In genomic region chr1:149884433-149885363, GRCh38 we compare ENCODE assay signal across 8 cellular contexts. TPM values are rescaled to one million over a fixed set of nuclear protein-coding genes. Genes with fewer than 3 reads are reported as not detected.
DNase-seq lines count a peak whose midpoint lies in the region; ATAC-seq and TF ChIP-seq lines count a peak whose summit lies in the region.

No MANE protein-coding gene starts in this region.

- intact Hi-C loops in tibial artery (cut with DNase I; ENCODE audit: low total_unique reads) = no loop called here

- DNase-seq in A172 (ENCODE audit: low spot score) (peak; percentile 71), NCI-H2196 (lab: John Stamatoyannopoulos, UW; ENCODE audit: unreplicated experiment) (peak; percentile 33), kidney epithelial cell (ENCODE audit: low read depth) (no peak), tibial artery (no peak)
- DNase-seq in activated CD8-positive, alpha-beta T cell treated with anti-CD3 and anti-CD28 coated beads, Interleukin-2, amount 10 ng/mL, durations not matched to agents 7 days and 5 days = peak; percentile 67

- ATAC-seq in activated CD8-positive, alpha-beta T cell treated with anti-CD3 and anti-CD28 coated beads, Interleukin-2, amount 10 ng/mL, durations not matched to agents 7 days and 5 days = no peak
- ATAC-seq in GM21381 (IDR thresholded peaks at IDR 0.05; ENCODE audit: unreplicated experiment) (no peak), HG03045 (IDR thresholded peaks at IDR 0.05; ENCODE audit: unreplicated experiment) (no peak)

- no peaks in the 10 kb centered on the region for H3K36me3 Mint-ChIP-seq in activated CD8-positive, alpha-beta T cell treated with anti-CD3 and anti-CD28 coated beads, Interleukin-2, amount 10 ng/mL, durations not matched to agents 7 days and 5 days (ENCODE audit: low read depth)

- no peaks in the 10 kb centered on the region for H3K9me3 ChIP-seq in ES-I3 (ENCODE audit: control insufficient read depth, insufficient read depth, low read length)
- no peaks in the 10 kb centered on the region for H3K9me3 ChIP-seq in tibial artery

- POLR2A ChIA-PET in activated CD8-positive, alpha-beta T cell treated with anti-CD3 and anti-CD28 coated beads, Interleukin-2, amount 10 ng/mL, durations not matched to agents 7 days and 5 days (lab: Charles Lee) = interaction anchor here (0.6 to 7.3 kb wide), 13 partner anchors 7 to 267 kb away, joined by 3 to 310 read pairs (median 23); partner anchors contain the start of genes BOLA1, OTUD7B, PLEKHO1 and SF3B4

- H3K4me1 ChIP-seq in ES-I3 (ENCODE audit: insufficient read depth, low read length) = 0 out of 2 replicates have a peak, but pooled peaks cover 7% of the 10 kb centered on the region
- H3K4me1 ChIP-seq in tibial artery = peaks cover 0 to 25% (median 19%) of the 10 kb centered on the region in 4 donors

- peaks cover 23% of the 10 kb centered on the region for H3K4me1 Mint-ChIP-seq in activated CD8-positive, alpha-beta T cell treated with anti-CD3 and anti-CD28 coated beads, Interleukin-2, amount 10 ng/mL, durations not matched to agents 7 days and 5 days (ENCODE audit: low read depth)

- no peak overlapping the region for H3K27ac Mint-ChIP-seq in activated CD8-positive, alpha-beta T cell treated with anti-CD3 and anti-CD28 coated beads, Interleukin-2, amount 10 ng/mL, durations not matched to agents 7 days and 5 days

- no peak for TF ChIP-seq CTCF in kidney epithelial cell (IDR thresholded peaks at IDR 0.05; ENCODE audit: insufficient read depth, low read length, poor library complexity, severe bottlenecking)
- no peak for TF ChIP-seq CTCF in tibial artery (IDR thresholded peaks at IDR 0.05)

- peak overlapping the region; percentile 99 to 100 for H3K27ac ChIP-seq in tibial artery

- H3K36me3 ChIP-seq in ES-I3 (ENCODE audit: insufficient read depth, low read length) (no peaks in the 10 kb centered on the region), kidney epithelial cell (ENCODE audit: control insufficient read depth, insufficient read depth, low read length) (no peaks in the 10 kb centered on the region), tibial artery (no peaks in the 10 kb centered on the region)

- no peak overlapping the region for H3K4me3 Mint-ChIP-seq in activated CD8-positive, alpha-beta T cell treated with anti-CD3 and anti-CD28 coated beads, Interleukin-2, amount 10 ng/mL, durations not matched to agents 7 days and 5 days

- H3K27me3 Mint-ChIP-seq in activated CD8-positive, alpha-beta T cell treated with anti-CD3 and anti-CD28 coated beads, Interleukin-2, amount 10 ng/mL, durations not matched to agents 7 days and 5 days (ENCODE audit: low read depth) = no peaks in the 10 kb centered on the region

- peak overlapping the region; percentile 60 for H3K4me3 ChIP-seq in kidney epithelial cell (ENCODE audit: low read depth, low read length)
- peak overlapping the region; percentile 85 to 90 for H3K4me3 ChIP-seq in tibial artery

- H3K9ac ChIP-seq in ES-I3 (ENCODE audit: low read depth, low read length) = peak overlapping the region; percentile 84

- H3K27me3 ChIP-seq in kidney epithelial cell (ENCODE audit: control insufficient read depth, insufficient read depth, low read length) (no peaks in the 10 kb centered on the region), tibial artery (no peaks in the 10 kb centered on the region)

- CTCF ChIA-PET in activated CD8-positive, alpha-beta T cell treated with anti-CD3 and anti-CD28 coated beads, Interleukin-2, amount 10 ng/mL, durations not matched to agents 7 days and 5 days (lab: Charles Lee) = interaction anchor here (1.4 to 1.8 kb wide), 4 partner anchors 35 to 349 kb away, joined by 4 to 5 read pairs (median 4); no protein-coding TSS in a partner anchor

- H3K9me3 Mint-ChIP-seq in activated CD8-positive, alpha-beta T cell treated with anti-CD3 and anti-CD28 coated beads, Interleukin-2, amount 10 ng/mL, durations not matched to agents 7 days and 5 days (ENCODE audit: insufficient read depth) = no peaks in the 10 kb centered on the region

RNA-seq across cellular contexts. Expression of gene BOLA1, which starts 14.7 kb away (rescaled TPM):
- total RNA-seq in A172 (2014; rRNA removed; shearing (Covaris generic)) = 23.5 and 27.8 TPM in 2 replicates
- total RNA-seq in activated CD8-positive, alpha-beta T cell treated with anti-CD3 and anti-CD28 coated beads, Interleukin-2, amount 10 ng/mL, durations not matched to agents 7 days and 5 days = 10 to 100 TPM; 20.8 to 24.5 TPM
- total RNA-seq in kidney epithelial cell = 17.7 and 27.9 TPM in 2 replicates

RNA-seq across cellular contexts. Expression of gene SV2A, which starts 32.9 kb away (rescaled TPM):
- total RNA-seq in A172 (2014; rRNA removed; shearing (Covaris generic)) = 32.2 and 37.7 TPM in 2 replicates
- total RNA-seq in activated CD8-positive, alpha-beta T cell treated with anti-CD3 and anti-CD28 coated beads, Interleukin-2, amount 10 ng/mL, durations not matched to agents 7 days and 5 days = 10 to 100 TPM; 25.4 TPM
- 13.2 and 14.1 TPM in 2 replicates for total RNA-seq in kidney epithelial cell

RNA-seq across cellular contexts. Expression of gene SF3B4, which starts 42.9 kb away (rescaled TPM):
- total RNA-seq in A172 (2014; rRNA removed; shearing (Covaris generic)) = 26.9 and 37.0 TPM in 2 replicates
- 100 to 1,000 TPM; 102 to 106 TPM for total RNA-seq in activated CD8-positive, alpha-beta T cell treated with anti-CD3 and anti-CD28 coated beads, Interleukin-2, amount 10 ng/mL, durations not matched to agents 7 days and 5 days
- total RNA-seq in kidney epithelial cell = 33.1 and 42.2 TPM in 2 replicates

RNA-seq across cellular contexts. Expression of gene MTMR11, which starts 52.0 kb away (rescaled TPM):
- total RNA-seq in A172 (2014; rRNA removed; shearing (Covaris generic)) = 7.2 and 9.0 TPM in 2 replicates
- 1 to 10 TPM; 1.0 to 1.2 TPM for total RNA-seq in activated CD8-positive, alpha-beta T cell treated with anti-CD3 and anti-CD28 coated beads, Interleukin-2, amount 10 ng/mL, durations not matched to agents 7 days and 5 days
- 14.1 and 27.9 TPM in 2 replicates for total RNA-seq in kidney epithelial cell

Comparison
In these comparisons a context has a peak if more than half of its experiments do, and no peak if none do; other contexts are left out.
1. DNase-seq: peak in A172 (single experiment), NCI-H2196 (single experiment) and activated CD8-positive, alpha-beta T cell treated with anti-CD3 and anti-CD28 coated beads, Interleukin-2, amount 10 ng/mL, durations not matched to agents 7 days and 5 days (single experiment); none in kidney epithelial cell (single experiment) and tibial artery (0 of 2).